1 cellular context compared by ENCODE assay signal in genomic region chr7:128777156-128778123, GRCh38.
TF ChIP-seq lines count a peak whose summit lies in the region.

No MANE protein-coding gene starts in this region.

TF ChIP-seq in IMR-90, 13 proteins besides CTCF, POLR2A, EP300 and RAD21 (continued from another document):
- TF ChIP-seq FOS (IDR thresholded peaks at IDR 0.05; ENCODE audit: low read depth, low read length) = peak; percentile 41; the same call in 1 of the 2 replicates
TF ChIP-seq in IMR-90: peak in this region for 1.
